Comparison of ENCODE assay signal across 2 cellular contexts in the genomic region with DNA sequence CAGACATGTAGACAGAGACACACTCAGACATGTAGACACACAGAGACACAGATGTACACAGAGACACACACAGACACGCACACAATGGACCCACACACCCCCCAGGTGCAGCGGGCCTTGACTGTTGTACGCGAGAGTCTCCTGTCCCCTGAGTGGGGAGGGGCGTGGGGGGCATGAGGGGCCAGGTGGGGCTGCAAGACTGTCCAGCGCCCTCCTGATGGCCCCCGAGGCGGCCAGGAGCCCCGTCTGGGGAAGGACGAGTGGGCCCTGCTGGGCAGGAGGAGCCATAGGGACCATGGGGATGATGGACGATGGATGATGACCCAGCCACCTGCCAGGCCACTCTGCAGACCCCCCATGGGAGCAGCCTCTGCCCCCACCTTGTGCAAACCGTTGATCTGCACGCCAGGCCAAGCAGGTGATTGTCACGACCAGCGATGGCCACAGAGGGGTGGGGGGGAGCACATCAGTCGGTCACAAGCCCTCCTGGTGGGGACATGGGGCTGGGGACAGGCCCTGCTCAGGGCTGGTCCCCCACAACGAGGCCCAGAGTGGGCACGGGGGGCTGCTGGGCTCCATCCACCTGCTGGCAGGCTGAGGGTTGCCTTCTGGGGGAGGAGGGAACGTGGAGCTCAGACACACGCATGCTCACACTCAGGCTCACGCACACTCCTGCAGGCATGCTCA.
TF ChIP-seq lines count a peak whose summit lies in the region.

No MANE protein-coding gene starts in this region.

TF ChIP-seq in HepG2, 621 proteins besides CTCF, POLR2A, EP300 and RAD21:
- TF ChIP-seq, protein P1, sequence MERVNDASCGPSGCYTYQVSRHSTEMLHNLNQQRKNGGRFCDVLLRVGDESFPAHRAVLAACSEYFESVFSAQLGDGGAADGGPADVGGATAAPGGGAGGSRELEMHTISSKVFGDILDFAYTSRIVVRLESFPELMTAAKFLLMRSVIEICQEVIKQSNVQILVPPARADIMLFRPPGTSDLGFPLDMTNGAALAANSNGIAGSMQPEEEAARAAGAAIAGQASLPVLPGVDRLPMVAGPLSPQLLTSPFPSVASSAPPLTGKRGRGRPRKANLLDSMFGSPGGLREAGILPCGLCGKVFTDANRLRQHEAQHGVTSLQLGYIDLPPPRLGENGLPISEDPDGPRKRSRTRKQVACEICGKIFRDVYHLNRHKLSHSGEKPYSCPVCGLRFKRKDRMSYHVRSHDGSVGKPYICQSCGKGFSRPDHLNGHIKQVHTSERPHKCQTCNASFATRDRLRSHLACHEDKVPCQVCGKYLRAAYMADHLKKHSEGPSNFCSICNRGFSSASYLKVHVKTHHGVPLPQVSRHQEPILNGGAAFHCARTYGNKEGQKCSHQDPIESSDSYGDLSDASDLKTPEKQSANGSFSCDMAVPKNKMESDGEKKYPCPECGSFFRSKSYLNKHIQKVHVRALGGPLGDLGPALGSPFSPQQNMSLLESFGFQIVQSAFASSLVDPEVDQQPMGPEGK (CRISPR knock-in tag; IDR thresholded peaks at IDR 0.05): 0 out of 2 replicates have a peak, but pooled peaks have one; percentile 11
- TF ChIP-seq ZNF768 (CRISPR knock-in tag; IDR thresholded peaks at IDR 0.05) (no peak), ZNF263 (CRISPR knock-in tag; IDR thresholded peaks at IDR 0.05) (peak; percentile 45; the same call in 1 of the 2 replicates)
TF ChIP-seq in HepG2: peak in this region for 2.

TF ChIP-seq in HCT116, 20 proteins besides CTCF, POLR2A, EP300 and RAD21:
- no peak for TF ChIP-seq EZH2phosphoT487 (IDR thresholded peaks at IDR 0.05; ENCODE audit: borderline replicate concordance)
- TF ChIP-seq ELF1 (IDR thresholded peaks at IDR 0.05; ENCODE audit: borderline replicate concordance, low read depth): no peak
- TF ChIP-seq, protein P2, sequence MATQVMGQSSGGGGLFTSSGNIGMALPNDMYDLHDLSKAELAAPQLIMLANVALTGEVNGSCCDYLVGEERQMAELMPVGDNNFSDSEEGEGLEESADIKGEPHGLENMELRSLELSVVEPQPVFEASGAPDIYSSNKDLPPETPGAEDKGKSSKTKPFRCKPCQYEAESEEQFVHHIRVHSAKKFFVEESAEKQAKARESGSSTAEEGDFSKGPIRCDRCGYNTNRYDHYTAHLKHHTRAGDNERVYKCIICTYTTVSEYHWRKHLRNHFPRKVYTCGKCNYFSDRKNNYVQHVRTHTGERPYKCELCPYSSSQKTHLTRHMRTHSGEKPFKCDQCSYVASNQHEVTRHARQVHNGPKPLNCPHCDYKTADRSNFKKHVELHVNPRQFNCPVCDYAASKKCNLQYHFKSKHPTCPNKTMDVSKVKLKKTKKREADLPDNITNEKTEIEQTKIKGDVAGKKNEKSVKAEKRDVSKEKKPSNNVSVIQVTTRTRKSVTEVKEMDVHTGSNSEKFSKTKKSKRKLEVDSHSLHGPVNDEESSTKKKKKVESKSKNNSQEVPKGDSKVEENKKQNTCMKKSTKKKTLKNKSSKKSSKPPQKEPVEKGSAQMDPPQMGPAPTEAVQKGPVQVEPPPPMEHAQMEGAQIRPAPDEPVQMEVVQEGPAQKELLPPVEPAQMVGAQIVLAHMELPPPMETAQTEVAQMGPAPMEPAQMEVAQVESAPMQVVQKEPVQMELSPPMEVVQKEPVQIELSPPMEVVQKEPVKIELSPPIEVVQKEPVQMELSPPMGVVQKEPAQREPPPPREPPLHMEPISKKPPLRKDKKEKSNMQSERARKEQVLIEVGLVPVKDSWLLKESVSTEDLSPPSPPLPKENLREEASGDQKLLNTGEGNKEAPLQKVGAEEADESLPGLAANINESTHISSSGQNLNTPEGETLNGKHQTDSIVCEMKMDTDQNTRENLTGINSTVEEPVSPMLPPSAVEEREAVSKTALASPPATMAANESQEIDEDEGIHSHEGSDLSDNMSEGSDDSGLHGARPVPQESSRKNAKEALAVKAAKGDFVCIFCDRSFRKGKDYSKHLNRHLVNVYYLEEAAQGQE (IDR thresholded peaks at IDR 0.05; ENCODE audit: low read depth): no peak
- TF ChIP-seq TCF7L2 (IDR thresholded peaks at IDR 0.05; ENCODE audit: borderline replicate concordance, extremely low read depth, insufficient read depth, insufficient read length): no peak
- TF ChIP-seq CEBPB (IDR thresholded peaks at IDR 0.05; ENCODE audit: low read depth): no peak
- TF ChIP-seq, protein P3, sequence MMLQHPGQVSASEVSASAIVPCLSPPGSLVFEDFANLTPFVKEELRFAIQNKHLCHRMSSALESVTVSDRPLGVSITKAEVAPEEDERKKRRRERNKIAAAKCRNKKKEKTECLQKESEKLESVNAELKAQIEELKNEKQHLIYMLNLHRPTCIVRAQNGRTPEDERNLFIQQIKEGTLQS (IDR thresholded peaks at IDR 0.05): no peak
